1 cellular context compared by ENCODE assay signal in the genomic region with DNA sequence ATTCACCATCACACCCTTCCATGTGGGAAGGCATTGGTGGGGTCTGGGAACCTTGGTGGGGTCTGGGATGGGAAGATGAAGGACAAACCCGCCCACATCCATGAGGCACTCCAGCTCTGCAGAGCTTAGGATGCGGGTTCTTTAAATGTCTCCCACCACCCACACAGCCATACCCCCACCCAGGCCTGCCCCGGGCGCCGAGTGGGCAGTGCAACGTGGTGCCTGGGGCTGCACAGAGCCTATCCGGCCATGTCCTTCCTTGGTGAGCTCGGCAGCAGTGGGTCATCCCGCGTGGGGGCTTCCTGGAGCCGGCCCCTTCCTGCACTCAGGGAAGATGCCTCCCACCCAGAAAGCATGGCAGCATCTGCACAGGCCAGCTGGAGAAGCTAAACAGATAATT.
TF ChIP-seq lines count a peak whose summit lies in the region.

No MANE protein-coding gene starts in this region.

TF ChIP-seq in IMR-90, 13 proteins besides CTCF, POLR2A, EP300 and RAD21:
- TF ChIP-seq RCOR1 (IDR thresholded peaks at IDR 0.05; ENCODE audit: insufficient replicate concordance, low read length) = no peak
- no peak for TF ChIP-seq BHLHE40 (IDR thresholded peaks at IDR 0.05; ENCODE audit: low read depth, low read length)
- no peak for TF ChIP-seq MAZ (IDR thresholded peaks at IDR 0.05; ENCODE audit: borderline replicate concordance, low read depth, low read length)
- TF ChIP-seq RFX5 (IDR thresholded peaks at IDR 0.05; ENCODE audit: low read depth, low read length) = no peak
- no peak for TF ChIP-seq CEBPB (IDR thresholded peaks at IDR 0.05; ENCODE audit: low read depth, low read length)
- no peak for TF ChIP-seq MAFK (IDR thresholded peaks at IDR 0.05; ENCODE audit: low read depth, low read length)
- no peak for TF ChIP-seq SMC3 (IDR thresholded peaks at IDR 0.05; ENCODE audit: low read depth, low read length)
- no peak for TF ChIP-seq FOS (IDR thresholded peaks at IDR 0.05; ENCODE audit: low read depth, low read length)
- TF ChIP-seq, protein P1, sequence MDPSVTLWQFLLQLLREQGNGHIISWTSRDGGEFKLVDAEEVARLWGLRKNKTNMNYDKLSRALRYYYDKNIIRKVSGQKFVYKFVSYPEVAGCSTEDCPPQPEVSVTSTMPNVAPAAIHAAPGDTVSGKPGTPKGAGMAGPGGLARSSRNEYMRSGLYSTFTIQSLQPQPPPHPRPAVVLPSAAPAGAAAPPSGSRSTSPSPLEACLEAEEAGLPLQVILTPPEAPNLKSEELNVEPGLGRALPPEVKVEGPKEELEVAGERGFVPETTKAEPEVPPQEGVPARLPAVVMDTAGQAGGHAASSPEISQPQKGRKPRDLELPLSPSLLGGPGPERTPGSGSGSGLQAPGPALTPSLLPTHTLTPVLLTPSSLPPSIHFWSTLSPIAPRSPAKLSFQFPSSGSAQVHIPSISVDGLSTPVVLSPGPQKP (IDR thresholded peaks at IDR 0.05; ENCODE audit: borderline replicate concordance, low read depth, low read length) = no peak
TF ChIP-seq in IMR-90: peak in this region for 0.
